8 cellular contexts compared by ENCODE assay signal in genomic region chr19:58097349-58097748, GRCh38. TPM values are rescaled to one million over a fixed set of nuclear protein-coding genes. Genes with fewer than 3 reads are reported as not detected.
DNase-seq lines count a peak whose midpoint lies in the region; TF ChIP-seq lines count a peak whose summit lies in the region.

No MANE protein-coding gene starts in this region.

- TF ChIP-seq CTCF in CD14-positive monocyte (IDR thresholded peaks at IDR 0.05) (no peak), Peyer's patch (IDR thresholded peaks at IDR 0.05) (no peak), fibroblast of lung (conservative IDR thresholded peaks at IDR 0.05 in 1 of 2, IDR thresholded peaks at IDR 0.05 in 1 of 2; ENCODE audit: low read depth in 1 of 2, low read length in 2 of 2) (no peak), parathyroid adenoma (IDR thresholded peaks at IDR 0.05) (no peak)

- no peaks in the 10 kb centered on the region for H3K27me3 ChIP-seq in Peyer's patch
- H3K27me3 ChIP-seq in fibroblast of lung (ENCODE audit: control insufficient read depth, insufficient read depth, low read length) = no peaks in the 10 kb centered on the region
- H3K27me3 ChIP-seq in parathyroid adenoma (ENCODE audit: control insufficient read depth, insufficient read depth, low read length) = no peaks in the 10 kb centered on the region

- no peaks in the 10 kb centered on the region for H3K36me3 ChIP-seq in Peyer's patch
- H3K36me3 ChIP-seq in fibroblast of lung (ENCODE audit: control insufficient read depth, insufficient read depth, low read length) = no peaks in the 10 kb centered on the region
- H3K36me3 ChIP-seq in parathyroid adenoma (ENCODE audit: control insufficient read depth, insufficient read depth, low read length) = no peaks in the 10 kb centered on the region

- H3K4me3 ChIP-seq in Peyer's patch = peak overlapping the region; percentile 82 to 99 (median 91)
- peak overlapping the region in 2 of 4 experiments; percentile 54 to 95 for H3K4me3 ChIP-seq in fibroblast of lung (replicated peaks in 1 of 4; ENCODE audit: control extremely low read depth in 1 of 4, insufficient read depth in 1 of 4, low read depth in 3 of 4, low read length in 4 of 4)
- peak overlapping the region; percentile 99 for H3K4me3 ChIP-seq in parathyroid adenoma (ENCODE audit: low read depth, low read length)

- peaks cover 10% of the 10 kb centered on the region for H3K4me1 Mint-ChIP-seq in CD14-positive monocyte

- H3K4me1 ChIP-seq in Peyer's patch (peaks cover 0 to 3% (median 0%) of the 10 kb centered on the region in 4 donors), fibroblast of lung (ENCODE audit: control insufficient read depth, extremely low read depth, insufficient read depth, low read length) (no peaks in the 10 kb centered on the region), parathyroid adenoma (peaks cover 2% of the 10 kb centered on the region)

- no peak overlapping the region for H2AFZ ChIP-seq in fibroblast of lung (ENCODE audit: low read length)
- H2AFZ ChIP-seq in parathyroid adenoma = no peak overlapping the region

- H3K79me2 ChIP-seq in fibroblast of lung (ENCODE audit: control insufficient read depth, insufficient read depth, low read length) (no peaks in the 10 kb centered on the region), parathyroid adenoma (peaks cover 21% of the 10 kb centered on the region)

- no peak overlapping the region for H3K9ac ChIP-seq in fibroblast of lung (ENCODE audit: insufficient read depth, low read length)
- H3K9ac ChIP-seq in parathyroid adenoma = no peak overlapping the region

- TF ChIP-seq POLR2A in Peyer's patch (IDR thresholded peaks at IDR 0.05) = no peak

- DNase-seq in CD14-positive monocyte (ENCODE audit: low spot score) = no peak
- no peak for DNase-seq in Peyer's patch
- DNase-seq in fibroblast of lung (ENCODE audit: low read depth in 2 of 2) = no peak
- DNase-seq in occipital lobe (lab: John Stamatoyannopoulos, UW) = no peak
- DNase-seq in cerebellar cortex (ENCODE audit: low spot score) = no peak
- no peak for DNase-seq in stimulated activated CD4-positive, alpha-beta T cell treated with anti-CD3 and anti-CD28 coated beads, Interleukin-2, amount 100 ng/mL, for 24 hours
- DNase-seq in SKM-1 treated with dmso at 0.1 percent for 144 hours (lab: John Stamatoyannopoulos, UW; ENCODE audit: unreplicated experiment) = no peak

- H3K9me3 ChIP-seq in Peyer's patch (peaks cover 0 to 38% (median 2%) of the 10 kb centered on the region in 4 donors), fibroblast of lung (ENCODE audit: control insufficient read depth, insufficient read depth, low read depth, low read length) (peaks cover 2% of the 10 kb centered on the region), parathyroid adenoma (ENCODE audit: control insufficient read depth, low read length) (no peaks in the 10 kb centered on the region)

- H3K27ac ChIP-seq in Peyer's patch (peak overlapping the region in 3 of 4 donors; percentile 85 to 95 (median 87)), fibroblast of lung (ENCODE audit: insufficient read depth, low read length) (peak overlapping the region; percentile 90), parathyroid adenoma (peak overlapping the region; percentile 97)

- peak overlapping the region in 1 of 2 donors; percentile 48 for H3K4me3 Mint-ChIP-seq in CD14-positive monocyte

- H3K4me2 ChIP-seq in fibroblast of lung (ENCODE audit: extremely low read depth, insufficient read depth, low read length) (peak overlapping the region; percentile 51), parathyroid adenoma (ENCODE audit: low read length) (peak overlapping the region; percentile 89)

- peaks cover 0 to 7% (median 2%) of the 10 kb centered on the region in 3 donors for H3K27me3 Mint-ChIP-seq in CD14-positive monocyte (ENCODE audit: low read depth in 3 of 3)

- H3K27ac Mint-ChIP-seq in CD14-positive monocyte = peak overlapping the region in 4 of 7 donors; percentile 41 to 71 (median 66)

- H3K9me3 Mint-ChIP-seq in CD14-positive monocyte = peaks cover 46 to 94% (median 88%) of the 10 kb centered on the region in 7 donors

- no peaks in the 10 kb centered on the region for H4K20me1 ChIP-seq in fibroblast of lung (ENCODE audit: control insufficient read depth, extremely low read depth, insufficient read depth, low read length)

- intact Hi-C loops in CD14-positive monocyte (cut with micrococcal nuclease) = no loop called here

- H3K36me3 Mint-ChIP-seq in CD14-positive monocyte = peaks cover 0 to 4% of the 10 kb centered on the region in 2 donors

RNA-seq across cellular contexts. Expression of gene ZSCAN18, which starts 0.7 kb away (rescaled TPM):
- polyA plus RNA-seq in CD14-positive monocyte (1 to 10 TPM; 1.1 to 2.3 TPM), fibroblast of lung (13.6 and 17.6 TPM in 2 replicates)
- total RNA-seq in Peyer's patch (10 to 100 TPM; 20.8 to 75.1 (median 47.7) TPM), fibroblast of lung (51.6 and 71.0 TPM in 2 replicates), occipital lobe (87.0 TPM)
- 23.7 and 29.2 TPM in 2 replicates for polyA plus RNA-seq in fibroblast of lung (2012)
- polyA minus RNA-seq in fibroblast of lung (ENCODE audit: low replicate concordance) = 16.5 and 21.6 TPM in 2 replicates

RNA-seq across cellular contexts. Expression of gene ZNF135, which starts 38.3 kb away (rescaled TPM):
- polyA plus RNA-seq in CD14-positive monocyte (under 1 TPM in 1 of 2 donors, not detected in 1; 0.37 TPM), fibroblast of lung (5.6 and 6.6 TPM in 2 replicates)
- total RNA-seq in Peyer's patch (1 to 10 TPM; 1.2 to 6.6 (median 4.0) TPM), fibroblast of lung (6.2 and 11.2 TPM in 2 replicates), occipital lobe (13.4 TPM)
- 3.1 and 3.2 TPM in 2 replicates for polyA plus RNA-seq in fibroblast of lung (2012)
- polyA minus RNA-seq in fibroblast of lung (ENCODE audit: low replicate concordance) = 1.1 and 7.4 TPM in 2 replicates

RNA-seq across cellular contexts. Expression of gene ZNF329, which starts 53.2 kb away (rescaled TPM):
- 1 to 10 TPM in 1 of 2 donors, under 1 TPM in 1; 0.56 to 1.2 TPM for polyA plus RNA-seq in CD14-positive monocyte
- total RNA-seq in Peyer's patch = 10 to 100 TPM in 1 of 4 donors, 1 to 10 TPM in 3; 3.4 to 11.6 (median 5.7) TPM
- 17.2 and 21.1 TPM in 2 replicates for total RNA-seq in fibroblast of lung
- polyA plus RNA-seq in fibroblast of lung = 6.3 and 6.8 TPM in 2 replicates
- polyA plus RNA-seq in fibroblast of lung (2012) = 5.4 and 5.8 TPM in 2 replicates
- 6.7 and 7.8 TPM in 2 replicates for polyA minus RNA-seq in fibroblast of lung (ENCODE audit: low replicate concordance)
- total RNA-seq in occipital lobe = 28.4 TPM
